Comparison of ENCODE assay signal across 24 cellular contexts in the genomic region with DNA sequence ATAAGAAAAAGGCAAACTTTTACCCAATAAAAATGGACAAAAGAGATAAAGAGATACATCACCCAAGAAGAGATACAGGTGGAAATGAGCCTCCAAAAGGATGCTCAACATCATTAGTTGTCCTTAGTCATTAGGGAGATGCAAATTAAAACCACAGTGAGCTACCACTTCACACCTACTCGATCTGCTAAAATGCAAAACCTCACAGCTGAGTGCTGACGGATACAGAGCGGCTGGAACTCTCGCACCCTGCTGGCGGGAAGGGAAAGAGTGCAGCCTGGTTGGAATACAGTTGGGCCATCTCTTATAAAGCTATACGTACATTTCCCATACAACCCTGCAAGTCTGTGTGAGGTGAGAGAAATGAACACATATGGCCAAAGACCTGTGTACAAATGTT.
DNase-seq lines count a peak whose midpoint lies in the region; ATAC-seq, FAIRE-seq and TF ChIP-seq lines count a peak whose summit lies in the region.
"Had no signal": no experiment of that assay in that cellular context is flagged by ENCODE, and none has a peak within 500 bp of the region (broad histone marks: within the 10 kb centered on the region; RNA-seq: fewer than 3 reads in every experiment).

No MANE protein-coding gene starts in this region.

- H3K9me3 ChIP-seq in SK-N-SH (no peaks in the 10 kb centered on the region), NT2/D1 (ENCODE audit: insufficient read depth, low read length) (no peaks in the 10 kb centered on the region), small intestine (ENCODE audit: control insufficient read depth, low read depth) (no peaks in the 10 kb centered on the region)
- H3K9me3 ChIP-seq: MG63 had no signal

- no peak overlapping the region for H3K27ac ChIP-seq in SK-N-SH (ENCODE audit: low read depth in 2 of 2, low read length in 1 of 2)
- H3K27ac ChIP-seq in small intestine (ENCODE audit: low read depth in 1 of 2, low read length in 1 of 2): no peak overlapping the region
- H3K27ac ChIP-seq: 22Rv1, tibial nerve had no signal

- H2AFZ ChIP-seq in SK-N-SH (ENCODE audit: low read depth): no peak overlapping the region

- TF ChIP-seq EP300 in SK-N-SH (IDR thresholded peaks at IDR 0.05; ENCODE audit: borderline replicate concordance in 1 of 2, low read depth in 1 of 2, low read length in 1 of 2): no peak

- POLR2A ChIA-PET in SK-N-SH (lab: Yijun Ruan, JAX): no interaction called here

- no peak overlapping the region for H3K4me2 ChIP-seq in SK-N-SH

- TF ChIP-seq CTCF in SK-N-SH (IDR thresholded peaks at IDR 0.05) (no peak), epithelial cell of proximal tubule (conservative IDR thresholded peaks at IDR 0.05; ENCODE audit: low read depth, low read length) (peak; percentile 4)

- ATAC-seq in SK-N-SH treated with all-trans-retinoic acid at 6 μM for 48 hours: no peak
- ATAC-seq in GM18511 (IDR thresholded peaks at IDR 0.05; ENCODE audit: unreplicated experiment): no peak
- ATAC-seq: activated CD4-positive, alpha-beta T cell treated with anti-CD3 and anti-CD28 coated beads for 36 hours; esophagus mucosa had no signal

- TF ChIP-seq RAD21 in SK-N-SH (IDR thresholded peaks at IDR 0.05; ENCODE audit: low read length): 0 out of 2 replicates have a peak, but pooled peaks have one; percentile 5

- FAIRE-seq in small intestine (lab: Jason Lieb, UNC): no peak
- FAIRE-seq: GM12891 had no signal

- H3K4me3 ChIP-seq in SK-N-SH (ENCODE audit: low read depth in 2 of 2, low read length in 1 of 2): no peak overlapping the region
- H3K4me3 ChIP-seq in NT2/D1 (ENCODE audit: insufficient read length, low read depth): no peak overlapping the region
- no peak overlapping the region for H3K4me3 ChIP-seq in epithelial cell of proximal tubule (ENCODE audit: low read depth, low read length)
- H3K4me3 ChIP-seq in small intestine (ENCODE audit: low read depth in 1 of 2, low read length in 2 of 2): no peak overlapping the region
- H3K4me3 ChIP-seq: MG63, tibial nerve had no signal

- H3F3A ChIP-seq in SK-N-SH (replicated peaks; ENCODE audit: insufficient read depth): no peaks in the 10 kb centered on the region

- CTCF ChIA-PET in SK-N-SH (lab: Yijun Ruan, JAX): interaction anchor here (2.2 kb wide), 1 partner anchor 13 kb away, joined by 8 read pairs; no protein-coding TSS in a partner anchor

- H3K9me2 ChIP-seq in SK-N-SH: no peaks in the 10 kb centered on the region

- H3K9ac ChIP-seq in SK-N-SH (no peak overlapping the region), NT2/D1 (ENCODE audit: insufficient read length, low read depth) (no peak overlapping the region)

- DNase-seq in SK-N-SH (no peak), NT2/D1 (ENCODE audit: low read depth, low spot score) (peak; percentile 23), epithelial cell of proximal tubule (ENCODE audit: low read depth) (no peak), small intestine (peak; percentile 7), NCI-H1417 treated with DMSO at 0.1 percent for 48 hours (lab: John Stamatoyannopoulos, UW) (no peak), medulla oblongata (ENCODE audit: extremely low spot score) (no peak)
- DNase-seq: activated CD4-positive, alpha-beta T cell treated with anti-CD3 and anti-CD28 coated beads for 36 hours; activated naive CD4-positive, alpha-beta T cell treated with anti-CD3 and anti-CD28 coated beads for 36 hours; activated T-cell treated with anti-CD3 and anti-CD28 coated beads, Interleukin-2, amount 50 U/mL, for 48 hours; amygdala; mammary epithelial cell; MG63; NCI-H1436; NCI-H748 treated with DMSO at 0.1 percent for 48 hours; nucleus accumbens; retina; stimulated activated CD4-positive, alpha-beta T cell treated with anti-CD3 and anti-CD28 coated beads, Interleukin-4, amount 100 ng/mL, for 4 hours; T-helper 1 cell had no signal

- H3K27me3 ChIP-seq in SK-N-SH (ENCODE audit: insufficient read depth) (0 out of 2 replicates have a peak, but pooled peaks cover 6% of the 10 kb centered on the region), NT2/D1 (ENCODE audit: insufficient read depth, insufficient read length) (no peaks in the 10 kb centered on the region), small intestine (ENCODE audit: control insufficient read depth in 2 of 2, insufficient read depth in 2 of 2, low read length in 2 of 2) (peaks cover 0 to 6% of the 10 kb centered on the region in 2 donors)

- H4K20me1 ChIP-seq in SK-N-SH (ENCODE audit: insufficient read depth): no peaks in the 10 kb centered on the region

- 72% methylated on average over 6 of the region's 6 CpGs for WGBS in SK-N-SH (ENCODE audit: low lambda C conversion rate)
- WGBS in small intestine, 3 donors: 16 to 34% (median 25%) methylated on average over 6 of the region's 6 CpGs

- H3K36me3 ChIP-seq in SK-N-SH (replicated peaks in 1 of 2; ENCODE audit: control insufficient read depth in 1 of 2, insufficient read depth in 2 of 2, low read length in 1 of 2) (no peaks in the 10 kb centered on the region), NT2/D1 (ENCODE audit: insufficient read depth, insufficient read length, low read length) (no peaks in the 10 kb centered on the region), small intestine (ENCODE audit: control insufficient read depth in 2 of 2, insufficient read depth in 2 of 2, low read length in 2 of 2) (no peaks in the 10 kb centered on the region)
- H3K36me3 ChIP-seq: MG63, tibial nerve had no signal

- H3K79me2 ChIP-seq in SK-N-SH (ENCODE audit: insufficient read depth): no peaks in the 10 kb centered on the region

- peaks cover 0 to 11% of the 10 kb centered on the region in 2 experiments; a peak in 1 of 4 replicates for H3K4me1 ChIP-seq in SK-N-SH (ENCODE audit: control insufficient read depth in 1 of 2, insufficient read depth in 2 of 2, low read depth in 1 of 2, low read length in 1 of 2)
- peaks cover 3% of the 10 kb centered on the region for H3K4me1 ChIP-seq in NT2/D1 (ENCODE audit: insufficient read depth, insufficient read length)
- no peaks in the 10 kb centered on the region for H3K4me1 ChIP-seq in small intestine (ENCODE audit: control insufficient read depth in 2 of 2, insufficient read depth in 1 of 2, low read depth in 1 of 2, low read length in 1 of 2)
- H3K4me1 ChIP-seq: tibial nerve had no signal

TF ChIP-seq in SK-N-SH, 30 proteins besides CTCF, POLR2A, EP300 and RAD21 (continues in another document):
- TF ChIP-seq RXRA (IDR thresholded peaks at IDR 0.05; ENCODE audit: borderline replicate concordance, low read depth): no peak
- no peak for TF ChIP-seq TAF1 (IDR thresholded peaks at IDR 0.05; ENCODE audit: borderline replicate concordance, low read depth, low read length)
- no peak for TF ChIP-seq NRF1 (IDR thresholded peaks at IDR 0.05; ENCODE audit: low read depth, low read length)
- no peak for TF ChIP-seq SIN3A (IDR thresholded peaks at IDR 0.05; ENCODE audit: borderline replicate concordance, low read depth, low read length)

TF ChIP-seq in SK-N-SH treated with all-trans-retinoic acid at 6 μM for 48 hours, 23 proteins besides CTCF, POLR2A, EP300 and RAD21:
- TF ChIP-seq ZC3H10 (CRISPR knock-in tag; IDR thresholded peaks at IDR 0.05) (no peak), ZNF565 (CRISPR knock-in tag; conservative IDR thresholded peaks at IDR 0.05; ENCODE audit: low read depth) (no peak), ESRRG (CRISPR knock-in tag; IDR thresholded peaks at IDR 0.05) (no peak), CSDC2 (CRISPR knock-in tag; IDR thresholded peaks at IDR 0.05) (no peak), BACH2 (CRISPR knock-in tag; IDR thresholded peaks at IDR 0.05; ENCODE audit: borderline replicate concordance) (no peak), ISL1 (CRISPR knock-in tag; IDR thresholded peaks at IDR 0.05) (no peak), OSR1 (CRISPR knock-in tag; IDR thresholded peaks at IDR 0.05) (no peak), ZFP3 (CRISPR knock-in tag; IDR thresholded peaks at IDR 0.05) (no peak), GLIS3 (CRISPR knock-in tag; IDR thresholded peaks at IDR 0.05) (no peak)
- TF ChIP-seq, protein P1, sequence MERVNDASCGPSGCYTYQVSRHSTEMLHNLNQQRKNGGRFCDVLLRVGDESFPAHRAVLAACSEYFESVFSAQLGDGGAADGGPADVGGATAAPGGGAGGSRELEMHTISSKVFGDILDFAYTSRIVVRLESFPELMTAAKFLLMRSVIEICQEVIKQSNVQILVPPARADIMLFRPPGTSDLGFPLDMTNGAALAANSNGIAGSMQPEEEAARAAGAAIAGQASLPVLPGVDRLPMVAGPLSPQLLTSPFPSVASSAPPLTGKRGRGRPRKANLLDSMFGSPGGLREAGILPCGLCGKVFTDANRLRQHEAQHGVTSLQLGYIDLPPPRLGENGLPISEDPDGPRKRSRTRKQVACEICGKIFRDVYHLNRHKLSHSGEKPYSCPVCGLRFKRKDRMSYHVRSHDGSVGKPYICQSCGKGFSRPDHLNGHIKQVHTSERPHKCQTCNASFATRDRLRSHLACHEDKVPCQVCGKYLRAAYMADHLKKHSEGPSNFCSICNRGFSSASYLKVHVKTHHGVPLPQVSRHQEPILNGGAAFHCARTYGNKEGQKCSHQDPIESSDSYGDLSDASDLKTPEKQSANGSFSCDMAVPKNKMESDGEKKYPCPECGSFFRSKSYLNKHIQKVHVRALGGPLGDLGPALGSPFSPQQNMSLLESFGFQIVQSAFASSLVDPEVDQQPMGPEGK (CRISPR knock-in tag; IDR thresholded peaks at IDR 0.05; ENCODE audit: borderline replicate concordance): no peak
- TF ChIP-seq, protein P2, sequence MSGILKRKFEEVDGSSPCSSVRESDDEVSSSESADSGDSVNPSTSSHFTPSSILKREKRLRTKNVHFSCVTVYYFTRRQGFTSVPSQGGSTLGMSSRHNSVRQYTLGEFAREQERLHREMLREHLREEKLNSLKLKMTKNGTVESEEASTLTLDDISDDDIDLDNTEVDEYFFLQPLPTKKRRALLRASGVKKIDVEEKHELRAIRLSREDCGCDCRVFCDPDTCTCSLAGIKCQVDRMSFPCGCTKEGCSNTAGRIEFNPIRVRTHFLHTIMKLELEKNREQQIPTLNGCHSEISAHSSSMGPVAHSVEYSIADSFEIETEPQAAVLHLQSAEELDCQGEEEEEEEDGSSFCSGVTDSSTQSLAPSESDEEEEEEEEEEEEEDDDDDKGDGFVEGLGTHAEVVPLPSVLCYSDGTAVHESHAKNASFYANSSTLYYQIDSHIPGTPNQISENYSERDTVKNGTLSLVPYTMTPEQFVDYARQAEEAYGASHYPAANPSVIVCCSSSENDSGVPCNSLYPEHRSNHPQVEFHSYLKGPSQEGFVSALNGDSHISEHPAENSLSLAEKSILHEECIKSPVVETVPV (CRISPR knock-in tag; IDR thresholded peaks at IDR 0.05): no peak
TF ChIP-seq in SK-N-SH treated with all-trans-retinoic acid at 6 μM for 48 hours: peak in this region for 0.

Comparison
In these comparisons a context has a peak if more than half of its experiments do, and no peak if none do; other contexts are left out.
1. DNase-seq: peak in NT2/D1 (single experiment) and small intestine (single experiment); none in SK-N-SH (single experiment), epithelial cell of proximal tubule (single experiment), NCI-H1417 treated with DMSO at 0.1 percent for 48 hours (single experiment) and medulla oblongata (single experiment).